ENCODE assay signal across 8 cellular contexts in the genomic region with DNA sequence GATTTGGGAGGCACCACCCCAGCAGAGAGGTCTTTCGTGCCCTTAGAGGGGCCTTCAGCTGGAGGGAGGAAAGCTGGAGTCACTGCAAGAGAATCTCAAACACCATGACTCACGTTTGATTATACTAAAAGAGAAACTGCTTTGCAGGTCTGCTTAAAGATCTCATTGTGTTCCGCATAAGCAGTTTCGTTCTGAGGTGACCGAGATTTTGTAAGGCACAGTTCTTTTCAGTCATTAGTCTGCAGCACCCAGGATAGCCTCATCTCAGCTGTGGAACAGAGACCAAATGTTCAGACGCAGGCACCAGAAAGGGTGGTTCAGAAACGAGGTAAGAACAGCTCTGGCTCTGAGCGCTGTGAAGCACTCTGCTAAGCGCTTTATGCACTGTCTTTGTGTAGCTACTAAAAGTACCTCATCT.
A peak's percentile ranks its signal among the peaks of the same experiment; 100 is the strongest.
DNase-seq lines count a peak whose midpoint lies in the region; ATAC-seq and TF ChIP-seq lines count a peak whose summit lies in the region.

No MANE protein-coding gene starts in this region.

- no peak overlapping the region for H3K4me3 Mint-ChIP-seq in chondrocyte (ENCODE audit: unreplicated experiment)

- in situ Hi-C loops in ACHN (cut with HindIII; ENCODE audit: low pct_ligation_motif_present, low pct_unique_long_range_greater_than_20kb, low sequenced_read_pairs), result no loop called here

- no peaks in the 10 kb centered on the region for H3K36me3 Mint-ChIP-seq in chondrocyte (ENCODE audit: low read depth)

- no peak overlapping the region for H3K27ac Mint-ChIP-seq in chondrocyte (ENCODE audit: unreplicated experiment)

- TF ChIP-seq CTCF in chondrocyte (IDR thresholded peaks at IDR 0.05), result no peak

- H3K9me3 Mint-ChIP-seq in chondrocyte (ENCODE audit: low read depth), result peaks cover 4% of the 10 kb centered on the region

- H3K27me3 Mint-ChIP-seq in chondrocyte (ENCODE audit: low read depth), result peaks cover 20% of the 10 kb centered on the region

- peak; percentile 99 for ATAC-seq in GM18870 (IDR thresholded peaks at IDR 0.05; ENCODE audit: unreplicated experiment)
- ATAC-seq in HG03025 (IDR thresholded peaks at IDR 0.05; ENCODE audit: low FRiP score, unreplicated experiment), result peak; percentile 98

- DNase-seq in ACHN, result peak; percentile 41
- DNase-seq in SW480 (ENCODE audit: low spot score), result peak; percentile 32
- peak; percentile 50 for DNase-seq in kidney glomerular epithelial cell (lab: John Stamatoyannopoulos, UW)
- DNase-seq in NCI-H2227 (lab: John Stamatoyannopoulos, UW; ENCODE audit: unreplicated experiment), result no peak
- DNase-seq in DMS79 (lab: John Stamatoyannopoulos, UW), result no peak
- no peak for DNase-seq in chondrocyte (ENCODE audit: low spot score)

- H3K4me1 Mint-ChIP-seq in chondrocyte (ENCODE audit: low read depth), result peaks cover 12% of the 10 kb centered on the region

Comparison
In these comparisons a context has a peak if more than half of its experiments do, and no peak if none do; other contexts are left out.
1. DNase-seq: peak in ACHN (single experiment), SW480 (single experiment) and kidney glomerular epithelial cell (single experiment); none in NCI-H2227 (single experiment), DMS79 (single experiment) and chondrocyte (single experiment).